9 cellular contexts compared by ENCODE assay signal in genomic region chr5:151406322-151406947, GRCh38. TPM values are rescaled to one million over a fixed set of nuclear protein-coding genes. Genes with fewer than 3 reads are reported as not detected.
DNase-seq lines count a peak whose midpoint lies in the region; ATAC-seq, FAIRE-seq and TF ChIP-seq lines count a peak whose summit lies in the region.
"Had no signal": no experiment of that assay in that cellular context is flagged by ENCODE, and none has a peak within 500 bp of the region (broad histone marks: within the 10 kb centered on the region; RNA-seq: fewer than 3 reads in every experiment).

No MANE protein-coding gene starts in this region.

- peaks cover 0 to 3% (median 0%) of the 10 kb centered on the region in 3 donors for H3K9me3 Mint-ChIP-seq in T-cell

- no peaks in the 10 kb centered on the region for H3K36me3 Mint-ChIP-seq in T-cell

- ATAC-seq in T-cell (replicated peaks in 1 of 4) (no peak), GM21381 (IDR thresholded peaks at IDR 0.05; ENCODE audit: unreplicated experiment) (no peak)

- H3K4me2 ChIP-seq in Loucy (ENCODE audit: low read depth, low read length, poor library complexity, severe bottlenecking), result no peak overlapping the region
- peak overlapping the region; percentile 45 for H3K4me2 ChIP-seq in osteoblast (ENCODE audit: insufficient read depth, low read length)

- H3K27me3 ChIP-seq in Loucy (ENCODE audit: insufficient read depth, low read length, poor library complexity, severe bottlenecking), result no peaks in the 10 kb centered on the region
- H3K27me3 ChIP-seq in bronchial epithelial cell (ENCODE audit: control insufficient read depth, insufficient read depth, low read length), result peaks cover 1% of the 10 kb centered on the region
- no peaks in the 10 kb centered on the region for H3K27me3 ChIP-seq in osteoblast (ENCODE audit: insufficient read depth, low read length)

- POLR2A ChIA-PET in T-cell (lab: Charles Lee), result interaction anchor here in 1 of 2 donors (0.6 kb wide), 1 partner anchor 170 kb away, joined by 8 read pairs; no protein-coding TSS in a partner anchor

- H3K4me1 ChIP-seq in Loucy (ENCODE audit: insufficient read depth, low read length, poor library complexity, severe bottlenecking) (peaks cover 6% of the 10 kb centered on the region), osteoblast (ENCODE audit: insufficient read depth, low read length) (no peaks in the 10 kb centered on the region)

- no peak overlapping the region for H3K27ac ChIP-seq in osteoblast (ENCODE audit: low read depth, low read length)

- no peaks in the 10 kb centered on the region for H3K36me3 ChIP-seq in Loucy (ENCODE audit: insufficient read depth, low read length)
- no peaks in the 10 kb centered on the region for H3K36me3 ChIP-seq in bronchial epithelial cell (ENCODE audit: control insufficient read depth, insufficient read depth, low read length)
- no peaks in the 10 kb centered on the region for H3K36me3 ChIP-seq in osteoblast (ENCODE audit: insufficient read depth, low read length)

- no peak overlapping the region for H3K27ac Mint-ChIP-seq in T-cell

- DNase-seq in bronchial epithelial cell (ENCODE audit: low read depth) (peak; percentile 15), osteoblast (ENCODE audit: insufficient read length, low spot score, missing footprints) (peak; percentile 58), T-cell (no peak), NCI-H524 treated with DMSO at 0.1 percent for 48 hours (lab: John Stamatoyannopoulos, UW) (no peak)
- no peak for DNase-seq in stimulated activated CD4-positive, alpha-beta T cell treated with anti-CD3 and anti-CD28 coated beads, Interleukin-4, amount 100 ng/mL, for 24 hours
- DNase-seq: stimulated activated CD4-positive, alpha-beta T cell treated with anti-CD3 and anti-CD28 coated beads, Interleukin-2, amount 100 ng/mL, for 48 hours had no signal

- no peaks in the 10 kb centered on the region for H3K9me2 ChIP-seq in Loucy (replicated peaks; ENCODE audit: low read depth, low read length)

- FAIRE-seq in bronchial epithelial cell (lab: Jason Lieb, UNC), result peak; percentile 28

- H3K4me1 Mint-ChIP-seq in T-cell, result no peaks in the 10 kb centered on the region

- H3K79me2 ChIP-seq in Loucy (ENCODE audit: insufficient read depth, low read length), result no peaks in the 10 kb centered on the region
- no peaks in the 10 kb centered on the region for H3K79me2 ChIP-seq in osteoblast (ENCODE audit: insufficient read depth, low read length)

- CTCF ChIA-PET in T-cell (lab: Charles Lee), result no interaction called here

- no peaks in the 10 kb centered on the region for H4K20me1 ChIP-seq in Loucy (ENCODE audit: insufficient read depth, low read length, poor library complexity, severe bottlenecking)
- H4K20me1 ChIP-seq in osteoblast (ENCODE audit: insufficient read depth, low read length), result no peaks in the 10 kb centered on the region

- H3F3A ChIP-seq in Loucy (ENCODE audit: low read depth), result no peaks in the 10 kb centered on the region

- 0 out of 2 replicates have a peak overlapping the region, but pooled peaks have one; percentile 40 for H2AFZ ChIP-seq in Loucy (ENCODE audit: low read length)
- H2AFZ ChIP-seq in osteoblast (ENCODE audit: low read length), result peak overlapping the region; percentile 79

- no peak overlapping the region for H3K4me3 Mint-ChIP-seq in T-cell

- no peak overlapping the region for H3K9ac ChIP-seq in Loucy (ENCODE audit: low read depth, low read length, poor library complexity, severe bottlenecking)

- H3K4me3 ChIP-seq in Loucy (ENCODE audit: low read length, poor library complexity, severe bottlenecking) (no peak overlapping the region), bronchial epithelial cell (ENCODE audit: low read depth, low read length) (no peak overlapping the region), osteoblast (ENCODE audit: insufficient read depth, low read length) (no peak overlapping the region)

- TF ChIP-seq CTCF in GM12873 (IDR thresholded peaks at IDR 0.05; ENCODE audit: insufficient read depth, low read depth, low read length, missing control alignments) (peak; percentile 76), Loucy (conservative IDR thresholded peaks at IDR 0.05; ENCODE audit: low read length) (peak; percentile 74), bronchial epithelial cell (IDR thresholded peaks at IDR 0.05; ENCODE audit: insufficient read depth, low read length, severe bottlenecking) (peak; percentile 62), osteoblast (IDR thresholded peaks at IDR 0.05; ENCODE audit: extremely low read depth, low read depth, low read length) (peak; percentile 64)

- H3K9me3 ChIP-seq in Loucy (ENCODE audit: insufficient read depth, low read depth, low read length) (no peaks in the 10 kb centered on the region), osteoblast (ENCODE audit: low read depth, low read length) (no peaks in the 10 kb centered on the region)

- peaks cover 44 to 59% of the 10 kb centered on the region in 2 donors for H3K27me3 Mint-ChIP-seq in T-cell

RNA-seq across cellular contexts. Expression of gene SLC36A1, which starts 41.0 kb away (rescaled TPM):
- total RNA-seq in bronchial epithelial cell, result 4.5 and 4.9 TPM in 2 replicates
- 19.5 and 22.7 TPM in 2 replicates for total RNA-seq in osteoblast
- 1 to 10 TPM; 5.1 to 8.5 (median 6.3) TPM for total RNA-seq in T-cell

RNA-seq across cellular contexts. Expression of gene SLC36A2, which starts 59.1 kb away (rescaled TPM):
- total RNA-seq in bronchial epithelial cell, result not detected in 2 replicates
- not detected in 2 replicates for total RNA-seq in osteoblast
- total RNA-seq in T-cell, result not detected

Comparison
In these comparisons a context has a peak if more than half of its experiments do, and no peak if none do; other contexts are left out.
1. DNase-seq: peak in bronchial epithelial cell (single experiment) and osteoblast (single experiment); none in T-cell (0 of 34), stimulated activated CD4-positive, alpha-beta T cell treated with anti-CD3 and anti-CD28 coated beads, Interleukin-4, amount 100 ng/mL, for 24 hours (single experiment) and NCI-H524 treated with DMSO at 0.1 percent for 48 hours (single experiment).
2. Peak in every context shown above with its lines, with median percentiles within 50 percentile points of each other: CTCF ChIP-seq.